Comparison of ENCODE assay signal across 27 cellular contexts in genomic region chr4:84958434-84958833, GRCh38.
"Had no signal": no experiment of that assay in that cellular context is flagged by ENCODE, and none has a peak within 500 bp of the region (broad histone marks: within the 10 kb centered on the region; RNA-seq: fewer than 3 reads in every experiment).

No MANE protein-coding gene starts in this region.

- H3K36me3 ChIP-seq: esophagus squamous epithelium, neural progenitor cell, prostate gland, tibial nerve, vagina had no signal

- H3K4me3 Mint-ChIP-seq: activated naive CD4-positive, alpha-beta T cell treated with anti-CD3 and anti-CD28 coated beads, Interleukin-2, amount 10 ng/mL, durations not matched to agents 7 days and 5 days; activated naive CD8-positive, alpha-beta T cell treated with anti-CD3 and anti-CD28 coated beads, Interleukin-2, amount 50 U/mL, for 24 hours; activated T-cell treated with anti-CD3 and anti-CD28 coated beads, Interleukin-2, amount 50 U/mL, for 4 hours; dendritic cell treated with granulocyte-macrophage colony-stimulating factor and Interleukin-4, amounts not matched to agents 40 ng/mL and 50 ng/mL, for 4 days; naive B cell; neural progenitor cell; stimulated activated naive CD8-positive, alpha-beta T cell treated with anti-CD3 and anti-CD28 coated beads, Interleukin-15, Interleukin-2, amounts not matched to agents 100 ng/mL and 50 ng/mL, for 24 hours had no signal

- H3K9me3 ChIP-seq: esophagus squamous epithelium, mucosa of descending colon, prostate gland, tibial nerve, vagina had no signal

- H3K27me3 Mint-ChIP-seq: dendritic cell treated with granulocyte-macrophage colony-stimulating factor and Interleukin-4, amounts not matched to agents 40 ng/mL and 50 ng/mL, for 4 days had no signal

- H3K9me3 Mint-ChIP-seq: activated naive CD4-positive, alpha-beta T cell treated with anti-CD3 and anti-CD28 coated beads, Interleukin-2, amount 10 ng/mL, durations not matched to agents 7 days and 5 days; activated T-cell treated with anti-CD3 and anti-CD28 coated beads, Interleukin-2, amount 50 U/mL, for 4 hours; neural progenitor cell; stimulated activated naive CD8-positive, alpha-beta T cell treated with anti-CD3 and anti-CD28 coated beads, Interleukin-15, Interleukin-2, amounts not matched to agents 100 ng/mL and 50 ng/mL, for 24 hours had no signal

- H3K36me3 Mint-ChIP-seq: activated naive CD4-positive, alpha-beta T cell treated with anti-CD3 and anti-CD28 coated beads, Interleukin-2, amount 10 ng/mL, durations not matched to agents 7 days and 5 days; naive B cell had no signal

- DNase-seq: activated CD4-positive, alpha-beta T cell treated with anti-CD3 and anti-CD28 coated beads for 48 hours; activated CD4-positive, CD25-positive, alpha-beta regulatory T cell; activated CD8-positive, alpha-beta memory T cell treated with anti-CD3 and anti-CD28 coated beads, Interleukin-2, amount 50 U/mL, for 4 hours; activated effector memory CD4-positive, alpha-beta T cell treated with Interleukin-2 at 50 U/mL for 16 hours; activated naive CD4-positive, alpha-beta T cell treated with anti-CD3 and anti-CD28 coated beads, Interleukin-2, amount 10 ng/mL, durations not matched to agents 7 days and 5 days; activated naive CD8-positive, alpha-beta T cell treated with anti-CD3 and anti-CD28 coated beads, Interleukin-2, amount 50 U/mL, for 24 hours; activated T-cell treated with anti-CD3 and anti-CD28 coated beads, Interleukin-2, amount 50 U/mL, for 4 hours; aorta; cerebellar nuclear complex; effector CD8-positive, alpha-beta T cell; esophagus squamous epithelium; left colon; mammary epithelial cell; mucosa of descending colon; naive B cell; right cardiac atrium; small intestine; stimulated activated CD4-positive, alpha-beta T cell treated with anti-CD3 and anti-CD28 coated beads, Interleukin-15, amount 100 ng/mL, for 24 hours; stimulated activated CD4-positive, alpha-beta T cell treated with anti-CD3 and anti-CD28 coated beads, Interleukin-2, amount 100 ng/mL, for 48 hours; T-helper 1 cell; T-helper 9 cell had no signal

- H3K4me3 ChIP-seq: esophagus squamous epithelium, mucosa of descending colon, neural progenitor cell, prostate gland, tibial nerve, vagina had no signal

- H3K4me1 ChIP-seq: prostate gland had no signal

- H3K4me2 ChIP-seq: neural progenitor cell had no signal

- H2AFZ ChIP-seq: neural progenitor cell had no signal

- H3K4me1 Mint-ChIP-seq: activated naive CD4-positive, alpha-beta T cell treated with anti-CD3 and anti-CD28 coated beads, Interleukin-2, amount 10 ng/mL, durations not matched to agents 7 days and 5 days; activated naive CD8-positive, alpha-beta T cell treated with anti-CD3 and anti-CD28 coated beads, Interleukin-2, amount 50 U/mL, for 24 hours; naive B cell had no signal

- H3K27ac ChIP-seq: esophagus squamous epithelium, neural progenitor cell, prostate gland, tibial nerve, vagina had no signal

- H3K27ac Mint-ChIP-seq: activated naive CD4-positive, alpha-beta T cell treated with anti-CD3 and anti-CD28 coated beads, Interleukin-2, amount 10 ng/mL, durations not matched to agents 7 days and 5 days; activated naive CD8-positive, alpha-beta T cell treated with anti-CD3 and anti-CD28 coated beads, Interleukin-2, amount 50 U/mL, for 24 hours; dendritic cell treated with granulocyte-macrophage colony-stimulating factor and Interleukin-4, amounts not matched to agents 40 ng/mL and 50 ng/mL, for 4 days; naive B cell; neural progenitor cell; stimulated activated naive CD8-positive, alpha-beta T cell treated with anti-CD3 and anti-CD28 coated beads, Interleukin-15, Interleukin-2, amounts not matched to agents 100 ng/mL and 50 ng/mL, for 24 hours had no signal

- H3K27me3 ChIP-seq: esophagus squamous epithelium, neural progenitor cell, tibial nerve, vagina had no signal

- ATAC-seq: activated naive CD8-positive, alpha-beta T cell treated with anti-CD3 and anti-CD28 coated beads, Interleukin-2, amount 50 U/mL, for 24 hours; activated T-cell treated with anti-CD3 and anti-CD28 coated beads, Interleukin-2, amount 50 U/mL, for 4 hours; left colon; mucosa of descending colon; right cardiac atrium had no signal
